In the genomic region with DNA sequence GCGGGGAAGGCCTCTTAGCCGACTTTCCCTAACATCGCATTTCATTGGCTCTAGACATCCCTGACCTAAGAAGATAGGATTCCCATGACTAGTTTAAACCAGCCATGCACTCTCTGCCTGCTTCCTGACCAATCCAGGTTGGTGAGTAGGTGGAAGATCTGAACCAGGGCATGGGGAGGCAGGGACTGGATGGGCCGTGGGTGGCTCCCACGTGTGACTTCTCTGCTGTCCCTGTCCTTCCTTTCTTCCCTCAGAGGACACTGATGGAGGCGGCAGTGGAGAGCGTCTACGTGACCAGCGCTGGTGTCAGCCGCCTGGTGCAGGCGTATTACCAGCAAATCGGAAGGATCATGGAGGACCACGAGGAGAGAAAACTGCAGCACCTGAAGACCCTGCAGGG, we compare ENCODE assay signal across 25 cellular contexts.
"Had no signal": no experiment of that assay in that cellular context is flagged by ENCODE, and none has a peak within 500 bp of the region (broad histone marks: within the 10 kb centered on the region; RNA-seq: fewer than 3 reads in every experiment).

No MANE protein-coding gene starts in this region.

- H3K4me3 Mint-ChIP-seq: natural killer cell; stimulated activated naive CD8-positive, alpha-beta T cell treated with anti-CD3 and anti-CD28 coated beads, Interleukin-15, amount 100 ng/mL, for 72 hours had no signal

- H3K27ac ChIP-seq: dorsolateral prefrontal cortex, epithelial cell of prostate, foreskin keratinocyte, heart right ventricle, left lung, lower lobe of right lung, parathyroid adenoma, psoas muscle, suprapubic skin, transverse colon, upper lobe of right lung, uterus had no signal

- H3K9me3 Mint-ChIP-seq: natural killer cell; stimulated activated naive CD8-positive, alpha-beta T cell treated with anti-CD3 and anti-CD28 coated beads, Interleukin-15, amount 100 ng/mL, for 72 hours had no signal

- H3K36me3 ChIP-seq: transverse colon, uterus had no signal

- H3K4me1 Mint-ChIP-seq: natural killer cell; stimulated activated naive CD8-positive, alpha-beta T cell treated with anti-CD3 and anti-CD28 coated beads, Interleukin-15, amount 100 ng/mL, for 72 hours had no signal

- H3K27me3 Mint-ChIP-seq: stimulated activated naive CD8-positive, alpha-beta T cell treated with anti-CD3 and anti-CD28 coated beads, Interleukin-15, amount 100 ng/mL, for 72 hours had no signal

- H3K27ac Mint-ChIP-seq: natural killer cell; stimulated activated naive CD8-positive, alpha-beta T cell treated with anti-CD3 and anti-CD28 coated beads, Interleukin-15, amount 100 ng/mL, for 72 hours had no signal

- H3K9me3 ChIP-seq: heart right ventricle, left lung, lower lobe of right lung, psoas muscle, suprapubic skin, transverse colon, upper lobe of right lung, uterus had no signal

- DNase-seq: effector CD4-positive, alpha-beta T cell; foreskin keratinocyte; glutamatergic neuron; heart right ventricle; hippocampal formation; left cardiac atrium; left lung; lower lobe of right lung; natural killer cell; psoas muscle; right cardiac atrium; small intestine; stimulated activated CD4-positive, alpha-beta T cell treated with anti-CD3 and anti-CD28 coated beads, Interleukin-12 subunit alpha, Interleukin-12 subunit beta, amount 100 ng/mL, for 4 hours; stimulated activated CD4-positive, alpha-beta T cell treated with anti-CD3 and anti-CD28 coated beads, Interleukin-1b, Interleukin-23, amount 100 ng/mL, for 48 hours; stimulated activated CD4-positive, alpha-beta T cell treated with anti-CD3 and anti-CD28 coated beads, Interleukin-4, amount 100 ng/mL, for 1 hour; stimulated activated CD8-positive, alpha-beta memory T cell treated with anti-CD3 and anti-CD28 coated beads, Interleukin-4, amount 100 ng/mL, for 48 hours; stimulated activated naive CD4-positive, alpha-beta T cell; stimulated activated naive CD8-positive, alpha-beta T cell treated with anti-CD3 and anti-CD28 coated beads, Interleukin-15, amount 100 ng/mL, for 72 hours; transverse colon; upper lobe of right lung; uterus had no signal

- H3K4me1 ChIP-seq: foreskin keratinocyte, heart right ventricle, left lung, lower lobe of right lung, parathyroid adenoma, psoas muscle, suprapubic skin, transverse colon, upper lobe of right lung, uterus had no signal

- H2AFZ ChIP-seq: parathyroid adenoma had no signal

- H3K27me3 ChIP-seq: dorsolateral prefrontal cortex, foreskin keratinocyte, heart right ventricle, left lung, suprapubic skin, transverse colon, upper lobe of right lung, uterus had no signal

- H3K4me3 ChIP-seq: dorsolateral prefrontal cortex, heart right ventricle, left lung, lower lobe of right lung, psoas muscle, suprapubic skin, transverse colon, upper lobe of right lung, uterus had no signal

- H3K9ac ChIP-seq: parathyroid adenoma had no signal

- H3K36me3 Mint-ChIP-seq: natural killer cell had no signal
